In the genomic region with DNA sequence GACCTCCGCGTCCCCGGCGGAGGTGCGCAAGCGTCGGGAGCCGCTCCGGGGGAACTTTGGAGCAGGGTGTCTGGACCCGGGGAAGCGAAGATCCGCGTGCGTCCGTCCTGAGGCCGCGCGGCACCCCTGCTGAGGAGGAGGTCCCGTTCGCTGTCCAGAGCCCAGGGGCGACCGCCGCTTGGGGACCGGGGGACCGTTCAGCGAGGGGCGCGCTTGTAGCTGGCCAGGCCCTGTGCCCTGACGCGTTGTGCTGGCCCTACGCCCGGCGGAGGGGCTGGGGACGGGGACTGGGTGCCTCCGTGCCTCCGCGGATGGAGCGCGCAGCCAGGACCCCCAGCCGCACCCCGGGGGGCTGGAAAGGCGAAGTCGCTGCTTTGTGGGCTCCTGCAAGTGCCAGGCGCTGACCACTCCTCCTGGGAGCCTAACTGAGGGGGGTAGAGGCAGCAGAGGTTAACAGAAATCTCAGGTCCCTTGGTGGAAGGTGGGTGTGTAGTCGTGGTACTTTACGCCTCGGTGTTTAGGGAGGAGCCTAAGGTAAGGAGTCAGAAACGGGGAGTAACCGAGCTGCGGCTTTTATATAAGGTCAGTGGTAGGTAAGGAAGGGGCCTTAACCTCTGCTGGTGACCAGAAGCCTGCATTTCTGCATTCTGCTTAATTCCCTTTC, we compare ENCODE assay signal across 8 cellular contexts. TPM values are rescaled to one million over a fixed set of nuclear protein-coding genes. Genes with fewer than 3 reads are reported as not detected.
DNase-seq lines count a peak whose midpoint lies in the region; ATAC-seq and TF ChIP-seq lines count a peak whose summit lies in the region.

Gene PPARG, plus strand, starts transcription at position 605 of the 664 bp plus-strand sequence. CDS start 90,642 bp downstream, outside the sequence.

- peak within 1 kb of the TSS; percentile 44; the same call in 1 of the 2 replicates for H3K27ac ChIP-seq in RWPE1
- H3K27ac ChIP-seq in esophagus (ENCODE audit: low read depth in 2 of 2, low read length in 1 of 2): peak within 1 kb of the TSS; percentile 15 to 21

- H3K4me1 ChIP-seq in esophagus (ENCODE audit: control insufficient read depth in 2 of 2, insufficient read depth in 2 of 2, low read length in 1 of 2) (no peaks in the 10 kb centered on the region), mucosa of stomach (ENCODE audit: control insufficient read depth, insufficient read depth, low read length) (no peaks in the 10 kb centered on the region)

- H3K27me3 ChIP-seq in esophagus (ENCODE audit: control insufficient read depth in 1 of 2, insufficient read depth in 2 of 2, low read length in 2 of 2): peaks cover 0 to 6% of the 10 kb centered on the region in 2 donors
- H3K27me3 ChIP-seq in mucosa of stomach (ENCODE audit: control insufficient read depth, insufficient read depth, low read length): no peaks in the 10 kb centered on the region

- no peak for ATAC-seq in HG03139 (IDR thresholded peaks at IDR 0.05; ENCODE audit: unreplicated experiment)

- TF ChIP-seq CTCF in RWPE1 (conservative IDR thresholded peaks at IDR 0.05; ENCODE audit: low read depth): no peak

- H3K36me3 ChIP-seq in esophagus (ENCODE audit: control insufficient read depth in 2 of 2, insufficient read depth in 2 of 2, low read length in 1 of 2): no peaks in the 10 kb centered on the region
- H3K36me3 ChIP-seq in mucosa of stomach (ENCODE audit: control insufficient read depth, insufficient read depth, low read length): no peaks in the 10 kb centered on the region

- 2% methylated on average over 50 of the region's 50 CpGs for WGBS in esophagus, 2 donors

- no peaks in the 10 kb centered on the region for H3K9me3 ChIP-seq in esophagus (ENCODE audit: control insufficient read depth in 2 of 2, insufficient read depth in 1 of 2, low read depth in 1 of 2, low read length in 1 of 2)
- no peaks in the 10 kb centered on the region for H3K9me3 ChIP-seq in mucosa of stomach (ENCODE audit: control insufficient read depth, low read length)

- peak within 1 kb of the TSS; percentile 96 for H3K9ac ChIP-seq in mucosa of stomach (ENCODE audit: low read length)

- H3K4me3 ChIP-seq in esophagus (ENCODE audit: low read depth in 1 of 2, low read length in 2 of 2) (peak within 1 kb of the TSS; percentile 74 to 86), mucosa of stomach (ENCODE audit: low read length) (peak within 1 kb of the TSS; percentile 75)

- CTCF ChIA-PET in RWPE1 (lab: Yijun Ruan, JAX): interaction anchor here (0.6 kb wide), 1 partner anchor 553 kb away, joined by 3 read pairs; the partner anchor contains the start of gene RPL32

- DNase-seq in NCI-H748 (lab: John Stamatoyannopoulos, UW; ENCODE audit: unreplicated experiment) (peak; percentile 46), NCI-H748 treated with DMSO at 0.1 percent for 48 hours (lab: John Stamatoyannopoulos, UW) (no peak), RWPE1 (ENCODE audit: low spot score) (no peak)
- DNase-seq in effector CD8-positive, alpha-beta T cell (lab: John Stamatoyannopoulos, UW): no peak
- DNase-seq in activated CD4-positive, alpha-beta T cell treated with anti-CD3 and anti-CD28 coated beads, Interleukin-2, amount 50 U/mL, for 1 hour: no peak

- POLR2A ChIA-PET in RWPE1 (lab: Yijun Ruan, JAX; ENCODE audit: low non-redundant PET): no interaction called here

RNA-seq across cellular contexts. Expression of gene PPARG, which starts in this region (rescaled TPM):
- 1 to 10 TPM; 2.6 to 3.4 TPM for polyA plus RNA-seq in esophagus
